Comparison of ENCODE assay signal across 26 cellular contexts in genomic region chr2:125240870-125241269, GRCh38.
"Had no signal": no experiment of that assay in that cellular context is flagged by ENCODE, and none has a peak within 500 bp of the region (broad histone marks: within the 10 kb centered on the region; RNA-seq: fewer than 3 reads in every experiment).

No MANE protein-coding gene starts in this region.

- DNase-seq: colonic mucosa; cortex of kidney; effector CD8-positive, alpha-beta T cell; effector memory CD8-positive, alpha-beta T cell; endodermal cell; erythroblast; esophagus squamous epithelium; foreskin fibroblast; foreskin melanocyte; gastrocnemius medialis; glutamatergic neuron; head of caudate nucleus; heart right ventricle; hippocampal formation; left cardiac atrium; left lung; left ventricle myocardium superior; lower lobe of right lung; mesenchymal stem cell; mucosa of descending colon; naive B cell had no signal

- H3K27ac ChIP-seq: colonic mucosa, epithelial cell of prostate, esophagus squamous epithelium, gastrocnemius medialis, heart right ventricle, left lung, lower lobe of right lung had no signal

- H3K9me3 ChIP-seq: colonic mucosa, esophagus squamous epithelium, gastrocnemius medialis, left lung, lower lobe of right lung, mucosa of descending colon had no signal

- H3K36me3 ChIP-seq: colonic mucosa, esophagus squamous epithelium, gastrocnemius medialis, heart right ventricle, left lung, lower lobe of right lung had no signal

- ATAC-seq: effector memory CD8-positive, alpha-beta T cell; esophagus mucosa; gastrocnemius medialis; heart right ventricle; left cardiac atrium; left lung; left ventricle myocardium superior; lower lobe of right lung; mucosa of descending colon had no signal

- FAIRE-seq: endometrium, islet of Langerhans, keratinocyte had no signal

- H3K4me1 ChIP-seq: colonic mucosa, esophagus squamous epithelium, gastrocnemius medialis, heart right ventricle, left lung, lower lobe of right lung had no signal

- H3K27me3 ChIP-seq: colonic mucosa, esophagus squamous epithelium, gastrocnemius medialis, heart right ventricle, left lung had no signal

- H3K4me3 ChIP-seq: colonic mucosa, esophagus squamous epithelium, gastrocnemius medialis, heart right ventricle, left lung, lower lobe of right lung, mucosa of descending colon had no signal
